In the genomic region with DNA sequence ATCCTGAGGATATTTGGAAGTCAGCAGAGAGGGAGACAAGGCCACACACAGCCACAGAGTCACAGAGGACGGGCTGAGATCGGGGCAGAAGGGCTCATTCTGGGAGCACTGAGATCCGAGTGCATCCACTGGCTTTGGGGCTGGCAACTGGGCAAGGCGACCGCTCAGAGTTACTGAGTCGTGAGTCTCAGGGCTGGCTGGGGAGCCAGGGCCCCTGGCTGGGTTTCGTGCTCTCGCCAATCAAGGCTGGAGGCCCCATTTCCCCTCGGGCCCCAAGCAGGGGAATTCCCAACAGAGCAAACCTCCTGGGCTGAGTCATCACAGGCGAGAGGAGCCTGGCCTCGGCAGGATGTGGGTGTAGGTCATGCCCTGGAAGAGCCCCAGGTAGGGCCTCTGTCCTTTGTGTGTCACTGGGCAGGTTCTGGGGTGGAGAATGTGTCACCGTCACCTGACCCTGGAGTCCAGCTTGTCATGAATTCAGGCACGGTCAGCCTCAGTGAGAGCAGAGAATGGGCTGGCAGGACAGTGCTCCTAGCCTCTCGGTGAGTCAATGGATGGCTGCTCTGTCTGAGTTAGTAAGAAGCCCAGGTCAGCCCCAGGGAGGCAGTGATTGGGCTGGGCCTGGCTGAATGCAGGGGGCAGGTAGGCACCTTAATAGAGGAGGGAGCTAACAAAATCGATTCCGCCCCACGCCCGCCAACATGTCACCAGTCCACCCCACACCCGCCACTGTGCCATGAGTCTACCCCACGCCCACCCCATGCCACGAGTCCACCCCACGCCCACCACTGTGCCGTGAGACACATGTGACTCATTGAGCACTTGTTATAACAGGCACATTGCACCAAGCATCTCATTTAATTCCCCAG, we compare ENCODE assay signal across 9 cellular contexts. TPM values are rescaled to one million over a fixed set of nuclear protein-coding genes. Genes with fewer than 3 reads are reported as not detected.
DNase-seq lines count a peak whose midpoint lies in the region; ATAC-seq and TF ChIP-seq lines count a peak whose summit lies in the region.
"Had no signal": no experiment of that assay in that cellular context is flagged by ENCODE, and none has a peak within 500 bp of the region (broad histone marks: within the 10 kb centered on the region; RNA-seq: fewer than 3 reads in every experiment).

No MANE protein-coding gene starts in this region.

- DNase-seq in NT2/D1 (ENCODE audit: low read depth, low spot score): peak; percentile 32
- DNase-seq in activated T-cell treated with anti-CD3 and anti-CD28 coated beads, Interleukin-2, amount 50 U/mL, for 1 hour: peak; percentile 85
- peak; percentile 75 for DNase-seq in fibroblast of the aortic adventitia (ENCODE audit: low read depth)
- peak; percentile 67 for DNase-seq in retinal pigment epithelial cell (ENCODE audit: low read depth)
- DNase-seq in ovary: no peak
- DNase-seq in NCI-H1436 (lab: John Stamatoyannopoulos, UW): no peak

- ATAC-seq in GM18858 (IDR thresholded peaks at IDR 0.05; ENCODE audit: unreplicated experiment) (peak; percentile 73), HG02885 (IDR thresholded peaks at IDR 0.05; ENCODE audit: poor library complexity, unreplicated experiment) (peak; percentile 72)

- TF ChIP-seq EP300 in ovary (IDR thresholded peaks at IDR 0.05): no peak

- no peak overlapping the region for H3K9ac ChIP-seq in NT2/D1 (ENCODE audit: insufficient read length, low read depth)

- no peak for TF ChIP-seq POLR2A in ovary (IDR thresholded peaks at IDR 0.05)

- TF ChIP-seq CTCF in fibroblast of the aortic adventitia (IDR thresholded peaks at IDR 0.05; ENCODE audit: insufficient read depth, low read length) (no peak), retinal pigment epithelial cell (conservative IDR thresholded peaks at IDR 0.05; ENCODE audit: low read depth, low read length) (no peak), ovary (IDR thresholded peaks at IDR 0.05) (no peak)

- H3K4me1 ChIP-seq in NT2/D1 (ENCODE audit: insufficient read depth, insufficient read length): peaks cover 19% of the 10 kb centered on the region
- no peaks in the 10 kb centered on the region for H3K4me1 ChIP-seq in ovary (ENCODE audit: insufficient read depth)

- H3K27me3 ChIP-seq in NT2/D1 (ENCODE audit: insufficient read depth, insufficient read length) (peaks cover 6% of the 10 kb centered on the region), ovary (no peaks in the 10 kb centered on the region)

- intact Hi-C loops in ovary (cut with DNase I): no loop called here

- no peak overlapping the region for H3K27ac ChIP-seq in ovary

- WGBS in ovary, 3 donors: 75 to 78% (median 77%) methylated on average over 23 of the region's 23 CpGs

- H3K36me3 ChIP-seq in NT2/D1 (ENCODE audit: insufficient read depth, insufficient read length, low read length) (no peaks in the 10 kb centered on the region), ovary (no peaks in the 10 kb centered on the region)

- no peak overlapping the region for H3K4me3 ChIP-seq in NT2/D1 (ENCODE audit: insufficient read length, low read depth)
- no peak overlapping the region for H3K4me3 ChIP-seq in fibroblast of the aortic adventitia (ENCODE audit: low read depth, low read length)
- no peak overlapping the region for H3K4me3 ChIP-seq in retinal pigment epithelial cell (ENCODE audit: low read length)
- H3K4me3 ChIP-seq in ovary: no peak overlapping the region

- H3K9me3 ChIP-seq in NT2/D1 (ENCODE audit: insufficient read depth, low read length) (no peaks in the 10 kb centered on the region), ovary (no peaks in the 10 kb centered on the region)

RNA-seq across cellular contexts. Expression of gene ASB2, which starts 16.9 kb away (rescaled TPM):
- total RNA-seq in fibroblast of the aortic adventitia (ENCODE audit: low replicate concordance) (0.45 and 0.49 TPM in 2 replicates), ovary (10 to 100 TPM in 1 of 7 donors, 1 to 10 TPM in 6; 1.3 to 25.6 (median 3.0) TPM)
- polyA plus RNA-seq in ovary: 10 to 100 TPM in 1 of 2 donors, 1 to 10 TPM in 1; 2.6 to 18.8 TPM

RNA-seq across cellular contexts. Expression of gene FAM181A, which starts 32.3 kb away (rescaled TPM):
- not detected in 2 replicates for total RNA-seq in fibroblast of the aortic adventitia (ENCODE audit: low replicate concordance)
- total RNA-seq in ovary: 1 to 10 TPM in 1 of 7 donors, under 1 TPM in 4, not detected in 2; 0.37 to 4.9 (median 0.82) TPM
- polyA plus RNA-seq in ovary: not detected
- total RNA-seq: subcutaneous adipose tissue had no signal

RNA-seq across cellular contexts. Expression of gene CCDC197, which starts 37.6 kb away (rescaled TPM):
- not detected in 2 replicates for total RNA-seq in fibroblast of the aortic adventitia (ENCODE audit: low replicate concordance)
- not detected for total RNA-seq in ovary
- not detected for polyA plus RNA-seq in ovary
- total RNA-seq: subcutaneous adipose tissue had no signal

Comparison
In these comparisons a context has a peak if more than half of its experiments do, and no peak if none do; other contexts are left out.
1. DNase-seq: peak in NT2/D1 (single experiment), activated T-cell treated with anti-CD3 and anti-CD28 coated beads, Interleukin-2, amount 50 U/mL, for 1 hour (single experiment), fibroblast of the aortic adventitia (single experiment) and retinal pigment epithelial cell (single experiment); none in ovary (0 of 5) and NCI-H1436 (single experiment).